In the genomic region with DNA sequence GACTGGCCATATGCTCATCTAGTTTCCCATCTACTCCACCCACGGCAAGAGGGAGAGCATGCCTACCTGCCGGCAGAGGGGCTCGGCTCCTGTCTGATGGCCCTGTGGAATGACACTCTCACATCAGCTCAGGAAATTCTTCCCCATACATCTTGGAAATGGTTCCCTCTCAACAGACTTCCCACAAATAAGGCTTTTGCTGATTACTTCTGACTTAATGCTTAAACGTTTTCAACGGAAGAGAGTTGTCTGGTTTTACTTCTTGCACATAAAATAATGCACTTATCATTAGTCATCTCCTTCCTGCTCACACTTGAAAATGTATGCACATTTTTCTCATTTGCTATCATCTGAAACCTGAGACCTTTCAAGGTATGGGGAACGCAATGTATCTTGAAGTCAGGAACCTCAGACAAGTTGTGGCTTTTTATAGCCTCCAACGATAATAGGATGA, we compare ENCODE assay signal across 17 cellular contexts.
DNase-seq lines count a peak whose midpoint lies in the region; TF ChIP-seq lines count a peak whose summit lies in the region.
"Had no signal": no experiment of that assay in that cellular context is flagged by ENCODE, and none has a peak within 500 bp of the region (broad histone marks: within the 10 kb centered on the region; RNA-seq: fewer than 3 reads in every experiment).

No MANE protein-coding gene starts in this region.

- no peaks in the 10 kb centered on the region for H3K27me3 ChIP-seq in SK-N-SH (ENCODE audit: insufficient read depth)

- no peak for TF ChIP-seq RAD21 in SK-N-SH (IDR thresholded peaks at IDR 0.05; ENCODE audit: low read length)

- DNase-seq in NOMO-1 treated with DMSO at 0.1 percent for 48 hours (lab: John Stamatoyannopoulos, UW; ENCODE audit: unreplicated experiment) (peak; percentile 17), NOMO-1 treated with dmso at 0.1 percent for 144 hours (lab: John Stamatoyannopoulos, UW; ENCODE audit: unreplicated experiment) (no peak), SK-N-SH (no peak), fibroblast of mammary gland (ENCODE audit: low read depth) (peak; percentile 79), type B pancreatic cell (ENCODE audit: extremely low spot score, unreplicated experiment) (no peak), posterior vena cava (ENCODE audit: low spot score) (no peak), mesenteric fat pad (ENCODE audit: low spot score) (no peak), SIG-M5 (lab: John Stamatoyannopoulos, UW) (no peak)
- DNase-seq: 8988T; activated CD4-positive, alpha-beta T cell treated with anti-CD3 and anti-CD28 coated beads for 48 hours; activated naive CD8-positive, alpha-beta T cell treated with anti-CD3 and anti-CD28 coated beads, Interleukin-2, amount 10 ng/mL, durations not matched to agents 7 days and 5 days; CD8-positive, alpha-beta T cell; left cardiac atrium; NCI-H2107; NCI-H82; posterior cingulate gyrus had no signal

- H3K9me3 ChIP-seq in SK-N-SH: no peaks in the 10 kb centered on the region

- peaks cover 49% of the 10 kb centered on the region for H3K79me2 ChIP-seq in SK-N-SH (ENCODE audit: insufficient read depth)

- H3K27me3 Mint-ChIP-seq in type B pancreatic cell: peaks cover 3% of the 10 kb centered on the region

- no peaks in the 10 kb centered on the region for H3K4me1 Mint-ChIP-seq in type B pancreatic cell (ENCODE audit: unreplicated experiment)

- peaks cover 0 to 4% of the 10 kb centered on the region in 2 experiments; a peak in 1 of 4 replicates for H3K4me1 ChIP-seq in SK-N-SH (ENCODE audit: control insufficient read depth in 1 of 2, insufficient read depth in 2 of 2, low read depth in 1 of 2, low read length in 1 of 2)

- H3F3A ChIP-seq in SK-N-SH (replicated peaks; ENCODE audit: insufficient read depth): peaks cover 16% of the 10 kb centered on the region

- H3K4me2 ChIP-seq in SK-N-SH: peak overlapping the region; percentile 77

- H3K4me3 ChIP-seq in SK-N-SH (ENCODE audit: low read depth in 2 of 2, low read length in 1 of 2) (peak overlapping the region; percentile 37 to 56; a peak in 3 of 4 replicates), fibroblast of mammary gland (ENCODE audit: control insufficient read depth, low read depth, low read length) (peak overlapping the region; percentile 6)

- H3K27ac Mint-ChIP-seq in type B pancreatic cell: peak overlapping the region; percentile 77
- H3K27ac Mint-ChIP-seq: activated naive CD8-positive, alpha-beta T cell treated with anti-CD3 and anti-CD28 coated beads, Interleukin-2, amount 10 ng/mL, durations not matched to agents 7 days and 5 days; CD8-positive, alpha-beta T cell had no signal

- H3K27ac ChIP-seq in SK-N-SH (ENCODE audit: low read depth in 2 of 2, low read length in 1 of 2): peak overlapping the region; percentile 70 to 88
- H3K27ac ChIP-seq: HL-60 had no signal

- H3K36me3 Mint-ChIP-seq in type B pancreatic cell: peaks cover 6% of the 10 kb centered on the region
- H3K36me3 Mint-ChIP-seq: CD8-positive, alpha-beta T cell had no signal

- POLR2A ChIA-PET in SK-N-SH (lab: Yijun Ruan, JAX): no interaction called here

- H3K9me2 ChIP-seq in SK-N-SH: no peaks in the 10 kb centered on the region

- peak overlapping the region; percentile 5; the same call in 1 of the 2 replicates for H2AFZ ChIP-seq in SK-N-SH (ENCODE audit: low read depth)

- TF ChIP-seq CTCF in SK-N-SH (IDR thresholded peaks at IDR 0.05): peak; percentile 6; the same call in 1 of the 2 replicates
- TF ChIP-seq CTCF in fibroblast of mammary gland (conservative IDR thresholded peaks at IDR 0.05; ENCODE audit: control insufficient read depth, insufficient read depth, low read depth, low read length): no peak
- TF ChIP-seq CTCF in type B pancreatic cell (conservative IDR thresholded peaks at IDR 0.05): no peak

- TF ChIP-seq EP300 in SK-N-SH (IDR thresholded peaks at IDR 0.05; ENCODE audit: borderline replicate concordance in 1 of 2, low read depth in 1 of 2, low read length in 1 of 2): peak in 1 of 2 experiments; percentile 94; a peak in 2 of 4 replicates

- H3K9me3 Mint-ChIP-seq in type B pancreatic cell: no peaks in the 10 kb centered on the region
- H3K9me3 Mint-ChIP-seq: activated naive CD8-positive, alpha-beta T cell treated with anti-CD3 and anti-CD28 coated beads, Interleukin-2, amount 10 ng/mL, durations not matched to agents 7 days and 5 days; CD8-positive, alpha-beta T cell had no signal

- peak overlapping the region; percentile 65; the same call in 1 of the 2 replicates for H3K9ac ChIP-seq in SK-N-SH

- H4K20me1 ChIP-seq in SK-N-SH (ENCODE audit: insufficient read depth): no peaks in the 10 kb centered on the region

- no peaks in the 10 kb centered on the region for H3K36me3 ChIP-seq in SK-N-SH (replicated peaks in 1 of 2; ENCODE audit: control insufficient read depth in 1 of 2, insufficient read depth in 2 of 2, low read length in 1 of 2)

- CTCF ChIA-PET in SK-N-SH (lab: Yijun Ruan, JAX): no interaction called here

- WGBS in SK-N-SH (ENCODE audit: low lambda C conversion rate): 27% methylated on average over 7 of the region's 7 CpGs

- H3K4me3 Mint-ChIP-seq in type B pancreatic cell: no peak overlapping the region
- H3K4me3 Mint-ChIP-seq: activated naive CD8-positive, alpha-beta T cell treated with anti-CD3 and anti-CD28 coated beads, Interleukin-2, amount 10 ng/mL, durations not matched to agents 7 days and 5 days; CD8-positive, alpha-beta T cell had no signal

- intact Hi-C loops in posterior vena cava (cut with DNase I): no loop called here

TF ChIP-seq in SK-N-SH, 30 proteins besides CTCF, POLR2A, EP300 and RAD21 (continues in another document):
- peak; percentile 67 for TF ChIP-seq TEAD4 (IDR thresholded peaks at IDR 0.05; ENCODE audit: borderline replicate concordance, insufficient read depth)
- TF ChIP-seq MEF2A (IDR thresholded peaks at IDR 0.05; ENCODE audit: borderline replicate concordance, low read depth): peak; percentile 79; the same call in 1 of the 2 replicates
- TF ChIP-seq YY1 (IDR thresholded peaks at IDR 0.05; ENCODE audit: low read depth): no peak; the same call in 1 of the 2 replicates
- peak; percentile 65; the same call in 1 of the 2 replicates for TF ChIP-seq POLR2AphosphoS5 (IDR thresholded peaks at IDR 0.05; ENCODE audit: low read depth, low read length)
- TF ChIP-seq GATA2 (CRISPR knock-in tag; IDR thresholded peaks at IDR 0.05): no peak
- TF ChIP-seq NRF1 (IDR thresholded peaks at IDR 0.05; ENCODE audit: low read depth, low read length): no peak
- TF ChIP-seq, protein P1, sequence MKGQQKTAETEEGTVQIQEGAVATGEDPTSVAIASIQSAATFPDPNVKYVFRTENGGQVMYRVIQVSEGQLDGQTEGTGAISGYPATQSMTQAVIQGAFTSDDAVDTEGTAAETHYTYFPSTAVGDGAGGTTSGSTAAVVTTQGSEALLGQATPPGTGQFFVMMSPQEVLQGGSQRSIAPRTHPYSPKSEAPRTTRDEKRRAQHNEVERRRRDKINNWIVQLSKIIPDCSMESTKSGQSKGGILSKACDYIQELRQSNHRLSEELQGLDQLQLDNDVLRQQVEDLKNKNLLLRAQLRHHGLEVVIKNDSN (IDR thresholded peaks at IDR 0.05; ENCODE audit: borderline replicate concordance, low read depth): no peak
- TF ChIP-seq JUND (IDR thresholded peaks at IDR 0.05): peak; percentile 84
- no peak for TF ChIP-seq GABPA (IDR thresholded peaks at IDR 0.05; ENCODE audit: low read depth)
- no peak for TF ChIP-seq CHD2 (IDR thresholded peaks at IDR 0.05; ENCODE audit: low read length, partially characterized antibody)
- TF ChIP-seq, protein P2, sequence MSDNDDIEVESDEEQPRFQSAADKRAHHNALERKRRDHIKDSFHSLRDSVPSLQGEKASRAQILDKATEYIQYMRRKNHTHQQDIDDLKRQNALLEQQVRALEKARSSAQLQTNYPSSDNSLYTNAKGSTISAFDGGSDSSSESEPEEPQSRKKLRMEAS (IDR thresholded peaks at IDR 0.05; ENCODE audit: low read depth): peak; percentile 61
- TF ChIP-seq, protein P3, sequence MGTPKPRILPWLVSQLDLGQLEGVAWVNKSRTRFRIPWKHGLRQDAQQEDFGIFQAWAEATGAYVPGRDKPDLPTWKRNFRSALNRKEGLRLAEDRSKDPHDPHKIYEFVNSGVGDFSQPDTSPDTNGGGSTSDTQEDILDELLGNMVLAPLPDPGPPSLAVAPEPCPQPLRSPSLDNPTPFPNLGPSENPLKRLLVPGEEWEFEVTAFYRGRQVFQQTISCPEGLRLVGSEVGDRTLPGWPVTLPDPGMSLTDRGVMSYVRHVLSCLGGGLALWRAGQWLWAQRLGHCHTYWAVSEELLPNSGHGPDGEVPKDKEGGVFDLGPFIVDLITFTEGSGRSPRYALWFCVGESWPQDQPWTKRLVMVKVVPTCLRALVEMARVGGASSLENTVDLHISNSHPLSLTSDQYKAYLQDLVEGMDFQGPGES (IDR thresholded peaks at IDR 0.05; ENCODE audit: low read depth, low read length): no peak
- TF ChIP-seq, protein P4, sequence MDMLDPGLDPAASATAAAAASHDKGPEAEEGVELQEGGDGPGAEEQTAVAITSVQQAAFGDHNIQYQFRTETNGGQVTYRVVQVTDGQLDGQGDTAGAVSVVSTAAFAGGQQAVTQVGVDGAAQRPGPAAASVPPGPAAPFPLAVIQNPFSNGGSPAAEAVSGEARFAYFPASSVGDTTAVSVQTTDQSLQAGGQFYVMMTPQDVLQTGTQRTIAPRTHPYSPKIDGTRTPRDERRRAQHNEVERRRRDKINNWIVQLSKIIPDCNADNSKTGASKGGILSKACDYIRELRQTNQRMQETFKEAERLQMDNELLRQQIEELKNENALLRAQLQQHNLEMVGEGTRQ (IDR thresholded peaks at IDR 0.05; ENCODE audit: borderline replicate concordance, low read depth, low read length): no peak
- TF ChIP-seq EZH2phosphoT487 (IDR thresholded peaks at IDR 0.05; ENCODE audit: borderline replicate concordance, low read depth): no peak
- TF ChIP-seq, protein P5, sequence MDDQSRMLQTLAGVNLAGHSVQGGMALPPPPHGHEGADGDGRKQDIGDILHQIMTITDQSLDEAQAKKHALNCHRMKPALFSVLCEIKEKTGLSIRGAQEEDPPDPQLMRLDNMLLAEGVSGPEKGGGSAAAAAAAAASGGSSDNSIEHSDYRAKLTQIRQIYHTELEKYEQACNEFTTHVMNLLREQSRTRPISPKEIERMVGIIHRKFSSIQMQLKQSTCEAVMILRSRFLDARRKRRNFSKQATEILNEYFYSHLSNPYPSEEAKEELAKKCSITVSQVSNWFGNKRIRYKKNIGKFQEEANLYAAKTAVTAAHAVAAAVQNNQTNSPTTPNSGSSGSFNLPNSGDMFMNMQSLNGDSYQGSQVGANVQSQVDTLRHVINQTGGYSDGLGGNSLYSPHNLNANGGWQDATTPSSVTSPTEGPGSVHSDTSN (IDR thresholded peaks at IDR 0.05): peak; percentile 89
- TF ChIP-seq SIN3A (IDR thresholded peaks at IDR 0.05; ENCODE audit: borderline replicate concordance, low read depth, low read length): 0 out of 2 replicates have a peak, but pooled peaks have one; percentile 9
- TF ChIP-seq RCOR1 (IDR thresholded peaks at IDR 0.05; ENCODE audit: low read length): no peak
- TF ChIP-seq NFIC (IDR thresholded peaks at IDR 0.05; ENCODE audit: borderline replicate concordance): peak; percentile 64
- peak; percentile 63; the same call in 1 of the 2 replicates for TF ChIP-seq RXRA (IDR thresholded peaks at IDR 0.05; ENCODE audit: borderline replicate concordance, low read depth)

Comparison
In these comparisons a context has a peak if more than half of its experiments do, and no peak if none do; other contexts are left out.
1. DNase-seq: peak in NOMO-1 treated with DMSO at 0.1 percent for 48 hours (single experiment) and fibroblast of mammary gland (single experiment); none in NOMO-1 treated with dmso at 0.1 percent for 144 hours (single experiment), SK-N-SH (single experiment), type B pancreatic cell (single experiment), posterior vena cava (single experiment), mesenteric fat pad (single experiment) and SIG-M5 (single experiment).